In genomic region chr19:1933942-1934341, GRCh38 we compare ENCODE assay signal across 15 cellular contexts. TPM values are rescaled to one million over a fixed set of nuclear protein-coding genes. Genes with fewer than 3 reads are reported as not detected.
DNase-seq lines count a peak whose midpoint lies in the region; ATAC-seq and TF ChIP-seq lines count a peak whose summit lies in the region.
"Had no signal": no experiment of that assay in that cellular context is flagged by ENCODE, and none has a peak within 500 bp of the region (broad histone marks: within the 10 kb centered on the region; RNA-seq: fewer than 3 reads in every experiment).

No MANE protein-coding gene starts in this region.

- H3K4me3 ChIP-seq in left lung (no peak overlapping the region), neuronal stem cell (ENCODE audit: low read length in 2 of 2) (peak overlapping the region in 1 of 2 donors; percentile 53), lower leg skin (ENCODE audit: low read depth, poor library complexity, severe bottlenecking) (no peak overlapping the region)
- H3K4me3 ChIP-seq: K562 had no signal

- WGBS in neuronal stem cell (ENCODE audit: extremely low coverage in 2 of 2, insufficient read length in 2 of 2, insufficient replicate concordance in 1 of 2), 2 donors: no CpG with 5 or more reads among the region's 8 CpGs
- WGBS in lower leg skin, 2 donors: 87 to 92% methylated on average over 8 of the region's 8 CpGs

- H2AK5ac ChIP-seq in neuronal stem cell (ENCODE audit: low read depth, low read length): no peak overlapping the region

- H3K27ac ChIP-seq in left lung: no peak overlapping the region
- no peak overlapping the region for H3K27ac ChIP-seq in neuronal stem cell (replicated peaks; ENCODE audit: low read length)

- no peak overlapping the region for H3K4ac ChIP-seq in neuronal stem cell (ENCODE audit: low read length)

- H2BK5ac ChIP-seq in neuronal stem cell (ENCODE audit: low read length): no peak overlapping the region

- H2BK15ac ChIP-seq in neuronal stem cell (ENCODE audit: low read length): no peak overlapping the region

- no peaks in the 10 kb centered on the region for H3K36me3 ChIP-seq in left lung
- H3K36me3 ChIP-seq in neuronal stem cell (replicated peaks in 1 of 2; ENCODE audit: control insufficient read depth in 2 of 2, insufficient read depth in 2 of 2, low read length in 2 of 2): no peaks in the 10 kb centered on the region

- H3K9ac ChIP-seq in neuronal stem cell (ENCODE audit: low read depth, low read length, poor library complexity): no peak overlapping the region
- H3K9ac ChIP-seq: SK-N-SH had no signal

- peaks cover 0 to 9% of the 10 kb centered on the region in 2 donors for H3K27me3 ChIP-seq in left lung
- H3K27me3 ChIP-seq in neuronal stem cell (ENCODE audit: control insufficient read depth in 3 of 3, insufficient read depth in 3 of 3, low read depth in 1 of 3, low read length in 3 of 3): peaks cover 0 to 7% (median 0%) of the 10 kb centered on the region in 3 experiments

- DNase-seq in natural killer cell treated with Interleukin-12 subunit alpha and Interleukin-12 subunit beta and Interleukin-15 and Interleukin-18, amount 100 ng/mL, for 72 hours (ENCODE audit: low spot score): peak; percentile 38
- no peak for DNase-seq in natural killer cell
- no peak for DNase-seq in naive thymus-derived CD8-positive, alpha-beta T cell
- no peak for DNase-seq in left lung
- no peak for DNase-seq in neuronal stem cell (ENCODE audit: low spot score)
- no peak for DNase-seq in lower leg skin (ENCODE audit: low spot score in 2 of 2)
- DNase-seq: HCEC 1CT, NCI-H1105 treated with DMSO at 0.1 percent for 48 hours, NCI-H1694, NCI-H510A, NCI-H774, SHP77 treated with DMSO at 0.1 percent for 48 hours, SK-N-SH had no signal

- no peak overlapping the region for H2BK120ac ChIP-seq in neuronal stem cell (ENCODE audit: low read depth, low read length)

- H3K79me1 ChIP-seq in neuronal stem cell (ENCODE audit: low read depth, low read length): peaks cover 2% of the 10 kb centered on the region

- no peak overlapping the region for H3K18ac ChIP-seq in neuronal stem cell (ENCODE audit: low read length)

- no peak overlapping the region for H3K4me2 ChIP-seq in neuronal stem cell (ENCODE audit: insufficient read depth, low read length, poor library complexity, severe bottlenecking)
- H3K4me2 ChIP-seq: SK-N-SH had no signal

- no peak overlapping the region for H3K23ac ChIP-seq in neuronal stem cell (ENCODE audit: low read depth, low read length, poor library complexity)

- no peak overlapping the region for H3K4me3 Mint-ChIP-seq in natural killer cell treated with Interleukin-12 subunit alpha and Interleukin-12 subunit beta and Interleukin-15 and Interleukin-18, amount 100 ng/mL, for 72 hours
- no peak overlapping the region for H3K4me3 Mint-ChIP-seq in natural killer cell
- H3K4me3 Mint-ChIP-seq in dendritic cell treated with granulocyte-macrophage colony-stimulating factor and Interleukin-4, amounts not matched to agents 40 ng/mL and 50 ng/mL, for 4 days: no peak overlapping the region
- H3K4me3 Mint-ChIP-seq in naive thymus-derived CD8-positive, alpha-beta T cell: peak overlapping the region in 1 of 10 donors; percentile 64

- intact Hi-C loops in natural killer cell (cut with micrococcal nuclease) (no loop called here), left lung (cut with DNase I) (no loop called here), lower leg skin (cut with DNase I; ENCODE audit: low total_unique reads) (no loop called here)
- intact Hi-C loops in dendritic cell treated with granulocyte-macrophage colony-stimulating factor and Interleukin-4, amounts not matched to agents 40 ng/mL and 50 ng/mL, for 4 days (cut with micrococcal nuclease): no loop called here

- H3K36me3 Mint-ChIP-seq in natural killer cell treated with Interleukin-12 subunit alpha and Interleukin-12 subunit beta and Interleukin-15 and Interleukin-18, amount 100 ng/mL, for 72 hours: no peaks in the 10 kb centered on the region
- no peaks in the 10 kb centered on the region for H3K36me3 Mint-ChIP-seq in natural killer cell
- no peaks in the 10 kb centered on the region for H3K36me3 Mint-ChIP-seq in dendritic cell treated with granulocyte-macrophage colony-stimulating factor and Interleukin-4, amounts not matched to agents 40 ng/mL and 50 ng/mL, for 4 days (ENCODE audit: low read depth)
- peaks cover 0 to 3% (median 0%) of the 10 kb centered on the region in 3 donors for H3K36me3 Mint-ChIP-seq in naive thymus-derived CD8-positive, alpha-beta T cell

- no peak overlapping the region for H4K91ac ChIP-seq in neuronal stem cell (ENCODE audit: low read depth, low read length, poor library complexity)

- H3K27me3 Mint-ChIP-seq in natural killer cell treated with Interleukin-12 subunit alpha and Interleukin-12 subunit beta and Interleukin-15 and Interleukin-18, amount 100 ng/mL, for 72 hours: no peaks in the 10 kb centered on the region
- H3K27me3 Mint-ChIP-seq in natural killer cell (ENCODE audit: low read depth in 2 of 2): peaks cover 0 to 3% of the 10 kb centered on the region in 2 donors
- peaks cover 7% of the 10 kb centered on the region for H3K27me3 Mint-ChIP-seq in dendritic cell treated with granulocyte-macrophage colony-stimulating factor and Interleukin-4, amounts not matched to agents 40 ng/mL and 50 ng/mL, for 4 days
- no peaks in the 10 kb centered on the region for H3K27me3 Mint-ChIP-seq in naive thymus-derived CD8-positive, alpha-beta T cell

- no peak overlapping the region for H3K27ac Mint-ChIP-seq in natural killer cell treated with Interleukin-12 subunit alpha and Interleukin-12 subunit beta and Interleukin-15 and Interleukin-18, amount 100 ng/mL, for 72 hours
- no peak overlapping the region for H3K27ac Mint-ChIP-seq in natural killer cell
- H3K27ac Mint-ChIP-seq in dendritic cell treated with granulocyte-macrophage colony-stimulating factor and Interleukin-4, amounts not matched to agents 40 ng/mL and 50 ng/mL, for 4 days: peak overlapping the region; percentile 3
- peak overlapping the region in 6 of 10 donors; percentile 8 to 70 (median 52) for H3K27ac Mint-ChIP-seq in naive thymus-derived CD8-positive, alpha-beta T cell

- H3K4me1 ChIP-seq in left lung (peaks cover 5 to 13% of the 10 kb centered on the region in 2 donors), neuronal stem cell (ENCODE audit: control insufficient read depth in 2 of 2, insufficient read depth in 1 of 2, low read depth in 1 of 2, low read length in 2 of 2) (peaks cover 3 to 4% of the 10 kb centered on the region in 2 donors)

- H2BK12ac ChIP-seq in neuronal stem cell (ENCODE audit: low read length): no peak overlapping the region

- H3K9me3 ChIP-seq in left lung (peaks cover 0 to 5% of the 10 kb centered on the region in 2 donors), neuronal stem cell (replicated peaks in 1 of 2; ENCODE audit: control insufficient read depth in 2 of 2, insufficient read depth in 1 of 2, low read depth in 1 of 2, low read length in 2 of 2) (peaks cover 7 to 11% of the 10 kb centered on the region in 2 donors)
- H3K9me3 ChIP-seq: SK-N-SH had no signal

- peaks cover 6 to 21% of the 10 kb centered on the region in 2 donors for H3K4me1 Mint-ChIP-seq in natural killer cell treated with Interleukin-12 subunit alpha and Interleukin-12 subunit beta and Interleukin-15 and Interleukin-18, amount 100 ng/mL, for 72 hours (ENCODE audit: low read depth in 2 of 2)
- peaks cover 5 to 34% of the 10 kb centered on the region in 2 donors for H3K4me1 Mint-ChIP-seq in natural killer cell
- peaks cover 51% of the 10 kb centered on the region for H3K4me1 Mint-ChIP-seq in dendritic cell treated with granulocyte-macrophage colony-stimulating factor and Interleukin-4, amounts not matched to agents 40 ng/mL and 50 ng/mL, for 4 days (ENCODE audit: low read depth)
- peaks cover 14 to 38% (median 28%) of the 10 kb centered on the region in 4 donors for H3K4me1 Mint-ChIP-seq in naive thymus-derived CD8-positive, alpha-beta T cell

- TF ChIP-seq CTCF in natural killer cell (IDR thresholded peaks at IDR 0.05) (no peak), left lung (IDR thresholded peaks at IDR 0.05) (no peak), lower leg skin (IDR thresholded peaks at IDR 0.05) (no peak)

- H3K14ac ChIP-seq in neuronal stem cell (ENCODE audit: low read length): no peak overlapping the region

- no peak overlapping the region for H4K8ac ChIP-seq in neuronal stem cell (ENCODE audit: low read depth, low read length)

- POLR2A ChIA-PET in naive thymus-derived CD8-positive, alpha-beta T cell (lab: Charles Lee): interaction anchor here (4.7 kb wide), 1 partner anchor 9 kb away, joined by 26 read pairs; no protein-coding TSS in a partner anchor

- peaks cover 3% of the 10 kb centered on the region for H3K9me3 Mint-ChIP-seq in natural killer cell treated with Interleukin-12 subunit alpha and Interleukin-12 subunit beta and Interleukin-15 and Interleukin-18, amount 100 ng/mL, for 72 hours
- H3K9me3 Mint-ChIP-seq in natural killer cell: no peaks in the 10 kb centered on the region
- H3K9me3 Mint-ChIP-seq in dendritic cell treated with granulocyte-macrophage colony-stimulating factor and Interleukin-4, amounts not matched to agents 40 ng/mL and 50 ng/mL, for 4 days: peaks cover 14% of the 10 kb centered on the region
- peaks cover 0 to 4% (median 0%) of the 10 kb centered on the region in 9 donors for H3K9me3 Mint-ChIP-seq in naive thymus-derived CD8-positive, alpha-beta T cell

- no peak overlapping the region for H2AFZ ChIP-seq in neuronal stem cell (ENCODE audit: low read length)

- TF ChIP-seq POLR2A in lower leg skin (IDR thresholded peaks at IDR 0.05): no peak

- no peak for ATAC-seq in natural killer cell treated with Interleukin-12 subunit alpha and Interleukin-12 subunit beta and Interleukin-15 and Interleukin-18, amount 100 ng/mL, for 72 hours
- ATAC-seq in natural killer cell (no peak), left lung (no peak)
- no peak for ATAC-seq in naive thymus-derived CD8-positive, alpha-beta T cell
- ATAC-seq: K562 had no signal

RNA-seq across cellular contexts. Expression of gene CSNK1G2, which starts 7.0 kb away (rescaled TPM):
- total RNA-seq in natural killer cell treated with Interleukin-12 subunit alpha and Interleukin-12 subunit beta and Interleukin-15 and Interleukin-18, amount 100 ng/mL, for 72 hours: 100 to 1,000 TPM in 1 of 2 donors, 10 to 100 TPM in 1; 57.5 to 103 TPM
- total RNA-seq in natural killer cell: 100 to 1,000 TPM; 138 to 143 (median 139) TPM
- 100 to 1,000 TPM; 168 to 175 TPM for total RNA-seq in naive thymus-derived CD8-positive, alpha-beta T cell
- polyA plus RNA-seq in naive thymus-derived CD8-positive, alpha-beta T cell: 10 to 100 TPM; 25.4 to 67.6 (median 26.4) TPM
- total RNA-seq in left lung: 10 to 100 TPM; 45.9 to 64.5 TPM
- 162 TPM for polyA plus RNA-seq in neuronal stem cell (2013, experiment 1 of 2)
- polyA plus RNA-seq in neuronal stem cell (2013, experiment 2 of 2): 157 TPM
- 10 to 100 TPM; 58.8 to 76.9 (median 63.1) TPM for total RNA-seq in lower leg skin

RNA-seq across cellular contexts. Expression of gene ADAT3, which starts 28.7 kb away (rescaled TPM):
- total RNA-seq in natural killer cell treated with Interleukin-12 subunit alpha and Interleukin-12 subunit beta and Interleukin-15 and Interleukin-18, amount 100 ng/mL, for 72 hours: 10 to 100 TPM in 1 of 2 donors, 1 to 10 TPM in 1; 7.5 to 13.3 TPM
- total RNA-seq in natural killer cell (10 to 100 TPM; 13.0 to 20.9 (median 13.1) TPM), left lung (1 to 10 TPM; 7.2 to 9.4 TPM), lower leg skin (10 to 100 TPM; 20.1 to 27.3 (median 25.7) TPM)
- total RNA-seq in naive thymus-derived CD8-positive, alpha-beta T cell: 1 to 10 TPM; 4.2 to 4.5 TPM
- 1 to 10 TPM; 1.9 to 3.6 (median 3.6) TPM for polyA plus RNA-seq in naive thymus-derived CD8-positive, alpha-beta T cell
- 4.4 TPM for polyA plus RNA-seq in neuronal stem cell (2013, experiment 1 of 2)
- polyA plus RNA-seq in neuronal stem cell (2013, experiment 2 of 2): 3.8 TPM

RNA-seq across cellular contexts. Expression of gene SCAMP4, which starts 28.7 kb away (rescaled TPM):
- 10 to 100 TPM; 34.8 to 66.2 TPM for total RNA-seq in natural killer cell treated with Interleukin-12 subunit alpha and Interleukin-12 subunit beta and Interleukin-15 and Interleukin-18, amount 100 ng/mL, for 72 hours
- 10 to 100 TPM; 43.1 to 53.7 (median 46.9) TPM for total RNA-seq in natural killer cell
- total RNA-seq in naive thymus-derived CD8-positive, alpha-beta T cell: 10 to 100 TPM; 20.7 to 23.4 TPM
- polyA plus RNA-seq in naive thymus-derived CD8-positive, alpha-beta T cell: 10 to 100 TPM; 12.1 to 15.5 (median 12.5) TPM
- 10 to 100 TPM; 75.4 to 86.6 TPM for total RNA-seq in left lung
- 49.3 TPM for polyA plus RNA-seq in neuronal stem cell (2013, experiment 1 of 2)
- 49.1 TPM for polyA plus RNA-seq in neuronal stem cell (2013, experiment 2 of 2)
- total RNA-seq in lower leg skin: 100 to 1,000 TPM; 108 to 119 (median 113) TPM

RNA-seq across cellular contexts. Expression of gene ABHD17A, which starts 48.6 kb away (rescaled TPM):
- 100 to 1,000 TPM; 127 to 132 TPM for total RNA-seq in natural killer cell treated with Interleukin-12 subunit alpha and Interleukin-12 subunit beta and Interleukin-15 and Interleukin-18, amount 100 ng/mL, for 72 hours
- total RNA-seq in natural killer cell (100 to 1,000 TPM; 554 to 652 (median 608) TPM), left lung (10 to 100 TPM; 70.2 to 72.7 TPM), lower leg skin (100 to 1,000 TPM; 154 to 201 (median 186) TPM)
- 100 to 1,000 TPM; 106 to 109 TPM for total RNA-seq in naive thymus-derived CD8-positive, alpha-beta T cell
- 100 to 1,000 TPM; 153 to 207 (median 155) TPM for polyA plus RNA-seq in naive thymus-derived CD8-positive, alpha-beta T cell
- 44.4 TPM for polyA plus RNA-seq in neuronal stem cell (2013, experiment 1 of 2)
- 44.1 TPM for polyA plus RNA-seq in neuronal stem cell (2013, experiment 2 of 2)

Comparison
In these comparisons a context has a peak if more than half of its experiments do, and no peak if none do; other contexts are left out.
1. H3K27ac Mint-ChIP-seq: peak in dendritic cell treated with granulocyte-macrophage colony-stimulating factor and Interleukin-4, amounts not matched to agents 40 ng/mL and 50 ng/mL, for 4 days (single experiment) and naive thymus-derived CD8-positive, alpha-beta T cell (6 of 10); none in natural killer cell treated with Interleukin-12 subunit alpha and Interleukin-12 subunit beta and Interleukin-15 and Interleukin-18, amount 100 ng/mL, for 72 hours (0 of 2) and natural killer cell (0 of 2).